ENCODE assay signal across 25 cellular contexts in genomic region chr6:168744866-168745265, GRCh38.
"Had no signal": no experiment of that assay in that cellular context is flagged by ENCODE, and none has a peak within 500 bp of the region (broad histone marks: within the 10 kb centered on the region; RNA-seq: fewer than 3 reads in every experiment).

No MANE protein-coding gene starts in this region.

- H3K27me3 Mint-ChIP-seq: dendritic cell treated with granulocyte-macrophage colony-stimulating factor and Interleukin-4, amounts not matched to agents 40 ng/mL and 50 ng/mL, for 4 days had no signal

- H3K4me1 Mint-ChIP-seq: endodermal cell had no signal

- DNase-seq: colonic mucosa; cortex of kidney; dermis blood vessel endothelial cell; dorsolateral prefrontal cortex; effector CD4-positive, alpha-beta T cell; effector CD8-positive, alpha-beta T cell; effector memory CD4-positive, alpha-beta T cell; effector memory CD8-positive, alpha-beta T cell; endodermal cell; erythroblast; esophagus squamous epithelium; foreskin fibroblast; foreskin keratinocyte; foreskin melanocyte; gastrocnemius medialis; glutamatergic neuron; head of caudate nucleus; heart left ventricle; heart right ventricle had no signal

- H3K4me1 ChIP-seq: colonic mucosa, esophagus squamous epithelium, foreskin keratinocyte, gastrocnemius medialis had no signal

- H3K4me3 Mint-ChIP-seq: dendritic cell treated with granulocyte-macrophage colony-stimulating factor and Interleukin-4, amounts not matched to agents 40 ng/mL and 50 ng/mL, for 4 days; effector memory CD8-positive, alpha-beta T cell; endodermal cell had no signal

- H3K36me3 ChIP-seq: colonic mucosa, esophagus muscularis mucosa, esophagus squamous epithelium, gastrocnemius medialis, gastroesophageal sphincter, heart left ventricle, heart right ventricle had no signal

- H3K9me3 ChIP-seq: colonic mucosa, esophagus muscularis mucosa, esophagus squamous epithelium, gastrocnemius medialis, gastroesophageal sphincter, heart left ventricle, heart right ventricle had no signal

- ATAC-seq: effector memory CD8-positive, alpha-beta T cell; esophagus mucosa; foreskin keratinocyte; gastrocnemius medialis; gastroesophageal sphincter; heart left ventricle; heart right ventricle had no signal

- H3K27ac ChIP-seq: colonic mucosa, coronary artery, dorsolateral prefrontal cortex, epithelial cell of prostate, esophagus muscularis mucosa, esophagus squamous epithelium, foreskin keratinocyte, gastrocnemius medialis, gastroesophageal sphincter, heart left ventricle, heart right ventricle had no signal

- H3K27ac Mint-ChIP-seq: dendritic cell treated with granulocyte-macrophage colony-stimulating factor and Interleukin-4, amounts not matched to agents 40 ng/mL and 50 ng/mL, for 4 days; effector memory CD8-positive, alpha-beta T cell; endodermal cell had no signal

- H3K4me3 ChIP-seq: colonic mucosa, coronary artery, dorsolateral prefrontal cortex, esophagus muscularis mucosa, esophagus squamous epithelium, gastrocnemius medialis, gastroesophageal sphincter, heart left ventricle, heart right ventricle had no signal

- H3K27me3 ChIP-seq: colonic mucosa, dorsolateral prefrontal cortex, esophagus muscularis mucosa, esophagus squamous epithelium, foreskin keratinocyte, gastroesophageal sphincter, heart left ventricle, heart right ventricle had no signal
